ENCODE assay signal across 3 cellular contexts in the genomic region with DNA sequence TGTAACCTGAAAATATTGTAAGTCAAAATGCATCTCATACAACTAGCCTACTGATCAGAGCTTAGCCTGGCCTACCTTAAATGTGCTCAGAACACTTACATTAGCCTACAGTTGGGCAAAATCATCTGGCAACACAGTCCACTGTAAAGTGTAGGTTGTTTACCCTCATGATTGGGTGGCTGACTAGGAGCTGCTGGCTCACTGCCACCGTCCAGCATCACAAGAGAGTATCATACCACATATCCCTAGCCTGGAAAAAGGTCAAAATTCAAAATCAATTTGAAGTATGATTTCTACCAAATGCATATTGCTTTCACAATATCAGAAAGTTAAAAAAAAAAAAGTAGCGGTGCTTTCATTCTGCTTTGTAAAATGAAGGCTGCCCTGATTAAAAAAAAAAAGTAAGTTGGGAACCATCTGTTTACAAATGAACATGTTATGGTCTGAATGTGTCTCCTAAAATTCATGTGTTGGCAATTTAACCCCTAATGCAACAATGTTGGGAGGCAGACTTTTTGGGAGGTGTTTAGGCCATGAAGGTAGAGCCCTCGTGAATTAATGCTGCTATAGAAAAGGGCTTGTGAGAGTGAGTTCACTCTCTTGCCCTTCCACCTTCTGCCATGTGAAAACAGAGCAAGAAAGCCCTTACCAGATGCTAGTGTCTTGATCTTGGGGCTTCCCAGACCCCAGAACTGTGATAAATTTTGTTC.
TF ChIP-seq lines count a peak whose summit lies in the region.

No MANE protein-coding gene starts in this region.

TF ChIP-seq in SK-N-SH, 30 proteins besides CTCF, POLR2A, EP300 and RAD21:
- TF ChIP-seq ELF1 (IDR thresholded peaks at IDR 0.05) (no peak), GABPA (IDR thresholded peaks at IDR 0.05; ENCODE audit: low read depth) (no peak), FOSL2 (IDR thresholded peaks at IDR 0.05; ENCODE audit: borderline replicate concordance, low read depth) (no peak), MXI1 (IDR thresholded peaks at IDR 0.05; ENCODE audit: low read depth, low read length) (no peak), MAX (IDR thresholded peaks at IDR 0.05; ENCODE audit: low read depth) (no peak), NFIC (IDR thresholded peaks at IDR 0.05; ENCODE audit: borderline replicate concordance) (no peak), TEAD4 (IDR thresholded peaks at IDR 0.05; ENCODE audit: borderline replicate concordance, insufficient read depth) (no peak), SMC3 (IDR thresholded peaks at IDR 0.05; ENCODE audit: low read depth, low read length) (no peak), IRF3 (IDR thresholded peaks at IDR 0.05; ENCODE audit: low read depth, low read length) (no peak)
- TF ChIP-seq, protein P1, sequence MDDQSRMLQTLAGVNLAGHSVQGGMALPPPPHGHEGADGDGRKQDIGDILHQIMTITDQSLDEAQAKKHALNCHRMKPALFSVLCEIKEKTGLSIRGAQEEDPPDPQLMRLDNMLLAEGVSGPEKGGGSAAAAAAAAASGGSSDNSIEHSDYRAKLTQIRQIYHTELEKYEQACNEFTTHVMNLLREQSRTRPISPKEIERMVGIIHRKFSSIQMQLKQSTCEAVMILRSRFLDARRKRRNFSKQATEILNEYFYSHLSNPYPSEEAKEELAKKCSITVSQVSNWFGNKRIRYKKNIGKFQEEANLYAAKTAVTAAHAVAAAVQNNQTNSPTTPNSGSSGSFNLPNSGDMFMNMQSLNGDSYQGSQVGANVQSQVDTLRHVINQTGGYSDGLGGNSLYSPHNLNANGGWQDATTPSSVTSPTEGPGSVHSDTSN (IDR thresholded peaks at IDR 0.05): no peak

TF ChIP-seq in SK-N-SH treated with all-trans-retinoic acid at 6 μM for 48 hours, 23 proteins besides CTCF, POLR2A, EP300 and RAD21 (continues in another document):
- TF ChIP-seq OSR1 (CRISPR knock-in tag; IDR thresholded peaks at IDR 0.05) (no peak), CREB5 (CRISPR knock-in tag; IDR thresholded peaks at IDR 0.05; ENCODE audit: low read depth) (no peak), ZNF8 (CRISPR knock-in tag; IDR thresholded peaks at IDR 0.05) (no peak), BACH2 (CRISPR knock-in tag; IDR thresholded peaks at IDR 0.05; ENCODE audit: borderline replicate concordance) (no peak), CSDC2 (CRISPR knock-in tag; IDR thresholded peaks at IDR 0.05) (no peak), GLIS3 (CRISPR knock-in tag; IDR thresholded peaks at IDR 0.05) (no peak), TCF4 (CRISPR knock-in tag; IDR thresholded peaks at IDR 0.05; ENCODE audit: borderline replicate concordance) (no peak), ZC3H10 (CRISPR knock-in tag; IDR thresholded peaks at IDR 0.05) (no peak), ARNTL (CRISPR knock-in tag; IDR thresholded peaks at IDR 0.05; ENCODE audit: borderline replicate concordance, low read depth) (no peak), ISL1 (CRISPR knock-in tag; IDR thresholded peaks at IDR 0.05) (no peak), SNAI2 (CRISPR knock-in tag; IDR thresholded peaks at IDR 0.05) (no peak), ZFP3 (CRISPR knock-in tag; IDR thresholded peaks at IDR 0.05) (no peak), ZNF565 (CRISPR knock-in tag; conservative IDR thresholded peaks at IDR 0.05; ENCODE audit: low read depth) (no peak), PPARA (CRISPR knock-in tag; IDR thresholded peaks at IDR 0.05; ENCODE audit: borderline replicate concordance) (no peak)
- TF ChIP-seq, protein P2, sequence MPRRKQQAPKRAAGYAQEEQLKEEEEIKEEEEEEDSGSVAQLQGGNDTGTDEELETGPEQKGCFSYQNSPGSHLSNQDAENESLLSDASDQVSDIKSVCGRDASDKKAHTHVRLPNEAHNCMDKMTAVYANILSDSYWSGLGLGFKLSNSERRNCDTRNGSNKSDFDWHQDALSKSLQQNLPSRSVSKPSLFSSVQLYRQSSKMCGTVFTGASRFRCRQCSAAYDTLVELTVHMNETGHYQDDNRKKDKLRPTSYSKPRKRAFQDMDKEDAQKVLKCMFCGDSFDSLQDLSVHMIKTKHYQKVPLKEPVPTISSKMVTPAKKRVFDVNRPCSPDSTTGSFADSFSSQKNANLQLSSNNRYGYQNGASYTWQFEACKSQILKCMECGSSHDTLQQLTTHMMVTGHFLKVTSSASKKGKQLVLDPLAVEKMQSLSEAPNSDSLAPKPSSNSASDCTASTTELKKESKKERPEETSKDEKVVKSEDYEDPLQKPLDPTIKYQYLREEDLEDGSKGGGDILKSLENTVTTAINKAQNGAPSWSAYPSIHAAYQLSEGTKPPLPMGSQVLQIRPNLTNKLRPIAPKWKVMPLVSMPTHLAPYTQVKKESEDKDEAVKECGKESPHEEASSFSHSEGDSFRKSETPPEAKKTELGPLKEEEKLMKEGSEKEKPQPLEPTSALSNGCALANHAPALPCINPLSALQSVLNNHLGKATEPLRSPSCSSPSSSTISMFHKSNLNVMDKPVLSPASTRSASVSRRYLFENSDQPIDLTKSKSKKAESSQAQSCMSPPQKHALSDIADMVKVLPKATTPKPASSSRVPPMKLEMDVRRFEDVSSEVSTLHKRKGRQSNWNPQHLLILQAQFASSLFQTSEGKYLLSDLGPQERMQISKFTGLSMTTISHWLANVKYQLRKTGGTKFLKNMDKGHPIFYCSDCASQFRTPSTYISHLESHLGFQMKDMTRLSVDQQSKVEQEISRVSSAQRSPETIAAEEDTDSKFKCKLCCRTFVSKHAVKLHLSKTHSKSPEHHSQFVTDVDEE (CRISPR knock-in tag; IDR thresholded peaks at IDR 0.05): no peak
- TF ChIP-seq, protein P3, sequence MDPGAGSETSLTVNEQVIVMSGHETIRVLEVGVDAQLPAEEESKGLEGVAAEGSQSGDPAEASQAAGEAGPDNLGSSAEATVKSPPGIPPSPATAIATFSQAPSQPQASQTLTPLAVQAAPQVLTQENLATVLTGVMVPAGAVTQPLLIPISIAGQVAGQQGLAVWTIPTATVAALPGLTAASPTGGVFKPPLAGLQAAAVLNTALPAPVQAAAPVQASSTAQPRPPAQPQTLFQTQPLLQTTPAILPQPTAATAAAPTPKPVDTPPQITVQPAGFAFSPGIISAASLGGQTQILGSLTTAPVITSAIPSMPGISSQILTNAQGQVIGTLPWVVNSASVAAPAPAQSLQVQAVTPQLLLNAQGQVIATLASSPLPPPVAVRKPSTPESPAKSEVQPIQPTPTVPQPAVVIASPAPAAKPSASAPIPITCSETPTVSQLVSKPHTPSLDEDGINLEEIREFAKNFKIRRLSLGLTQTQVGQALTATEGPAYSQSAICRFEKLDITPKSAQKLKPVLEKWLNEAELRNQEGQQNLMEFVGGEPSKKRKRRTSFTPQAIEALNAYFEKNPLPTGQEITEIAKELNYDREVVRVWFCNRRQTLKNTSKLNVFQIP (CRISPR knock-in tag; IDR thresholded peaks at IDR 0.05; ENCODE audit: borderline replicate concordance, low read depth): no peak
- TF ChIP-seq, protein P4, sequence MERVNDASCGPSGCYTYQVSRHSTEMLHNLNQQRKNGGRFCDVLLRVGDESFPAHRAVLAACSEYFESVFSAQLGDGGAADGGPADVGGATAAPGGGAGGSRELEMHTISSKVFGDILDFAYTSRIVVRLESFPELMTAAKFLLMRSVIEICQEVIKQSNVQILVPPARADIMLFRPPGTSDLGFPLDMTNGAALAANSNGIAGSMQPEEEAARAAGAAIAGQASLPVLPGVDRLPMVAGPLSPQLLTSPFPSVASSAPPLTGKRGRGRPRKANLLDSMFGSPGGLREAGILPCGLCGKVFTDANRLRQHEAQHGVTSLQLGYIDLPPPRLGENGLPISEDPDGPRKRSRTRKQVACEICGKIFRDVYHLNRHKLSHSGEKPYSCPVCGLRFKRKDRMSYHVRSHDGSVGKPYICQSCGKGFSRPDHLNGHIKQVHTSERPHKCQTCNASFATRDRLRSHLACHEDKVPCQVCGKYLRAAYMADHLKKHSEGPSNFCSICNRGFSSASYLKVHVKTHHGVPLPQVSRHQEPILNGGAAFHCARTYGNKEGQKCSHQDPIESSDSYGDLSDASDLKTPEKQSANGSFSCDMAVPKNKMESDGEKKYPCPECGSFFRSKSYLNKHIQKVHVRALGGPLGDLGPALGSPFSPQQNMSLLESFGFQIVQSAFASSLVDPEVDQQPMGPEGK (CRISPR knock-in tag; IDR thresholded peaks at IDR 0.05; ENCODE audit: borderline replicate concordance): no peak

TF ChIP-seq in H1, 55 proteins besides CTCF, POLR2A, EP300 and RAD21:
- TF ChIP-seq RNF2 (IDR thresholded peaks at IDR 0.05; ENCODE audit: borderline replicate concordance, low read depth, low read length, missing control alignments, poor library complexity, severe bottlenecking) (no peak), FOSL1 (IDR thresholded peaks at IDR 0.05; ENCODE audit: insufficient read depth, low read depth, low read length) (no peak), JUN (IDR thresholded peaks at IDR 0.05; ENCODE audit: low read depth, low read length) (no peak), ATF2 (IDR thresholded peaks at IDR 0.05; ENCODE audit: low read length) (no peak), CBX5 (IDR thresholded peaks at IDR 0.05; ENCODE audit: low read depth, low read length) (no peak), HDAC6 (IDR thresholded peaks at IDR 0.05; ENCODE audit: low read depth, low read length) (no peak), CREB1 (IDR thresholded peaks at IDR 0.05) (no peak), TCF12 (IDR thresholded peaks at IDR 0.05; ENCODE audit: low read depth, low read length) (no peak), RBBP5 (IDR thresholded peaks at IDR 0.05; ENCODE audit: borderline replicate concordance, low read depth, low read length) (no peak), SIX5 (IDR thresholded peaks at IDR 0.05; ENCODE audit: low read depth, low read length) (no peak), EGR1 (IDR thresholded peaks at IDR 0.05; ENCODE audit: borderline replicate concordance, low read depth, low read length) (no peak), BCL11A (IDR thresholded peaks at IDR 0.05; ENCODE audit: low read depth in 2 of 2, low read length in 2 of 2) (no peak), TEAD4 (IDR thresholded peaks at IDR 0.05; ENCODE audit: low read depth, low read length) (no peak), KDM1A (IDR thresholded peaks at IDR 0.05; ENCODE audit: borderline replicate concordance, low read length) (no peak), BRCA1 (IDR thresholded peaks at IDR 0.05; ENCODE audit: low read depth, low read length) (no peak), POU5F1 (IDR thresholded peaks at IDR 0.05; ENCODE audit: low read depth, low read length) (no peak), SUZ12 (IDR thresholded peaks at IDR 0.05; ENCODE audit: low read length) (no peak), TBP (IDR thresholded peaks at IDR 0.05; ENCODE audit: low read depth, low read length) (no peak), ZNF274 (IDR thresholded peaks at IDR 0.05; ENCODE audit: borderline replicate concordance, extremely low read depth, low read length) (no peak)
- TF ChIP-seq, protein P5, sequence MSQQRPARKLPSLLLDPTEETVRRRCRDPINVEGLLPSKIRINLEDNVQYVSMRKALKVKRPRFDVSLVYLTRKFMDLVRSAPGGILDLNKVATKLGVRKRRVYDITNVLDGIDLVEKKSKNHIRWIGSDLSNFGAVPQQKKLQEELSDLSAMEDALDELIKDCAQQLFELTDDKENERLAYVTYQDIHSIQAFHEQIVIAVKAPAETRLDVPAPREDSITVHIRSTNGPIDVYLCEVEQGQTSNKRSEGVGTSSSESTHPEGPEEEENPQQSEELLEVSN (IDR thresholded peaks at IDR 0.05): no peak
TF ChIP-seq in H1: peak in this region for 0.
